ENCODE assay signal across 1 cellular context in the genomic region with DNA sequence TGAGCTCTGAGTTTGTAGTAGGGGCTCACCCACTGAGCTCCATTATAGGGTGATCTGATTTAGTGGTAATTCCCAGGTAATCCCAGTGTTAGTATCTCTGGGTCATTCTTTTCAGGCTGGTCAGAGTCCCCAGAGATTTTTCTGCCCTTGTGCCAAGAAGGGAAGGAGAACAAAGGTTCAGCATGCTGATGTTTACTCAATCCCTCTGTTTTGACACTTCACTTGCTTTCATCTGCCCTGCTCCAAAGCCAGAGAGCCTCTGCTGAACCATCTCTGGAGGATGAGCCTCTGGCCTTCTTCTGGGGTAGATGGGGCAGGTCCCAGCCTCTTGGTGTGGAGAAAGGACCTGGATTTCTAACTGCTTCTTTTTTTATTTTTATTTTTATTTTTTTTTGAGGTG.
TF ChIP-seq lines count a peak whose summit lies in the region.

No MANE protein-coding gene starts in this region.

TF ChIP-seq in HepG2, 621 proteins besides CTCF, POLR2A, EP300 and RAD21 (continued from another document and continues in another):
- TF ChIP-seq ZNF362 (CRISPR knock-in tag; IDR thresholded peaks at IDR 0.05; ENCODE audit: borderline replicate concordance): no peak
- no peak for TF ChIP-seq BCLAF1 (IDR thresholded peaks at IDR 0.05)
- no peak for TF ChIP-seq DR1 (CRISPR knock-in tag; IDR thresholded peaks at IDR 0.05)
- no peak for TF ChIP-seq JDP2 (CRISPR knock-in tag; IDR thresholded peaks at IDR 0.05; ENCODE audit: borderline replicate concordance)
- no peak for TF ChIP-seq HOXA7 (CRISPR knock-in tag; IDR thresholded peaks at IDR 0.05)
- TF ChIP-seq ZFX (CRISPR knock-in tag; IDR thresholded peaks at IDR 0.05; ENCODE audit: low read depth): no peak
- no peak for TF ChIP-seq KAT7 (CRISPR knock-in tag; IDR thresholded peaks at IDR 0.05; ENCODE audit: borderline replicate concordance)
- no peak for TF ChIP-seq TSC22D2 (CRISPR knock-in tag; IDR thresholded peaks at IDR 0.05; ENCODE audit: borderline replicate concordance)
- TF ChIP-seq HNF4A (CRISPR knock-in tag; IDR thresholded peaks at IDR 0.05): peak; percentile 90
- TF ChIP-seq ATM (IDR thresholded peaks at IDR 0.05; ENCODE audit: borderline replicate concordance): no peak
- TF ChIP-seq ZNF276 (CRISPR knock-in tag; IDR thresholded peaks at IDR 0.05; ENCODE audit: low read depth): no peak
- no peak for TF ChIP-seq BATF2 (CRISPR knock-in tag; IDR thresholded peaks at IDR 0.05)
- TF ChIP-seq NCOR1 (IDR thresholded peaks at IDR 0.05; ENCODE audit: borderline replicate concordance, low read length): peak; percentile 41; the same call in 1 of the 2 replicates
- 0 out of 2 replicates have a peak, but pooled peaks have one; percentile 15 for TF ChIP-seq ARID3A (IDR thresholded peaks at IDR 0.05; ENCODE audit: low read depth, low read length)
- TF ChIP-seq, protein P1, sequence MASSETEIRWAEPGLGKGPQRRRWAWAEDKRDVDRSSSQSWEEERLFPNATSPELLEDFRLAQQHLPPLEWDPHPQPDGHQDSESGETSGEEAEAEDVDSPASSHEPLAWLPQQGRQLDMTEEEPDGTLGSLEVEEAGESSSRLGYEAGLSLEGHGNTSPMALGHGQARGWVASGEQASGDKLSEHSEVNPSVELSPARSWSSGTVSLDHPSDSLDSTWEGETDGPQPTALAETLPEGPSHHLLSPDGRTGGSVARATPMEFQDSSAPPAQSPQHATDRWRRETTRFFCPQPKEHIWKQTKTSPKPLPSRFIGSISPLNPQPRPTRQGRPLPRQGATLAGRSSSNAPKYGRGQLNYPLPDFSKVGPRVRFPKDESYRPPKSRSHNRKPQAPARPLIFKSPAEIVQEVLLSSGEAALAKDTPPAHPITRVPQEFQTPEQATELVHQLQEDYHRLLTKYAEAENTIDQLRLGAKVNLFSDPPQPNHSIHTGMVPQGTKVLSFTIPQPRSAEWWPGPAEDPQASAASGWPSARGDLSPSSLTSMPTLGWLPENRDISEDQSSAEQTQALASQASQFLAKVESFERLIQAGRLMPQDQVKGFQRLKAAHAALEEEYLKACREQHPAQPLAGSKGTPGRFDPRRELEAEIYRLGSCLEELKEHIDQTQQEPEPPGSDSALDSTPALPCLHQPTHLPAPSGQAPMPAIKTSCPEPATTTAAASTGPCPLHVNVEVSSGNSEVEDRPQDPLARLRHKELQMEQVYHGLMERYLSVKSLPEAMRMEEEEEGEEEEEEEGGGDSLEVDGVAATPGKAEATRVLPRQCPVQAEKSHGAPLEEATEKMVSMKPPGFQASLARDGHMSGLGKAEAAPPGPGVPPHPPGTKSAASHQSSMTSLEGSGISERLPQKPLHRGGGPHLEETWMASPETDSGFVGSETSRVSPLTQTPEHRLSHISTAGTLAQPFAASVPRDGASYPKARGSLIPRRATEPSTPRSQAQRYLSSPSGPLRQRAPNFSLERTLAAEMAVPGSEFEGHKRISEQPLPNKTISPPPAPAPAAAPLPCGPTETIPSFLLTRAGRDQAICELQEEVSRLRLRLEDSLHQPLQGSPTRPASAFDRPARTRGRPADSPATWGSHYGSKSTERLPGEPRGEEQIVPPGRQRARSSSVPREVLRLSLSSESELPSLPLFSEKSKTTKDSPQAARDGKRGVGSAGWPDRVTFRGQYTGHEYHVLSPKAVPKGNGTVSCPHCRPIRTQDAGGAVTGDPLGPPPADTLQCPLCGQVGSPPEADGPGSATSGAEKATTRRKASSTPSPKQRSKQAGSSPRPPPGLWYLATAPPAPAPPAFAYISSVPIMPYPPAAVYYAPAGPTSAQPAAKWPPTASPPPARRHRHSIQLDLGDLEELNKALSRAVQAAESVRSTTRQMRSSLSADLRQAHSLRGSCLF (CRISPR knock-in tag; IDR thresholded peaks at IDR 0.05; ENCODE audit: borderline replicate concordance): no peak
- TF ChIP-seq ZNF292 (CRISPR knock-in tag; IDR thresholded peaks at IDR 0.05; ENCODE audit: borderline replicate concordance, low read depth): no peak; the same call in 1 of the 2 replicates
- TF ChIP-seq ZBTB7A (CRISPR knock-in tag; IDR thresholded peaks at IDR 0.05): no peak
- TF ChIP-seq ZNF670 (CRISPR knock-in tag; IDR thresholded peaks at IDR 0.05; ENCODE audit: borderline replicate concordance): no peak
- peak; percentile 19; the same call in 1 of the 2 replicates for TF ChIP-seq CEBPB (IDR thresholded peaks at IDR 0.05; ENCODE audit: borderline replicate concordance, low read depth, low read length)
- TF ChIP-seq MLLT10 (CRISPR knock-in tag; IDR thresholded peaks at IDR 0.05): no peak
- no peak for TF ChIP-seq MLXIP (CRISPR knock-in tag; IDR thresholded peaks at IDR 0.05; ENCODE audit: borderline replicate concordance)
- TF ChIP-seq CBFB (CRISPR knock-in tag; IDR thresholded peaks at IDR 0.05): peak; percentile 26; the same call in 1 of the 2 replicates
- TF ChIP-seq ZNF572 (CRISPR knock-in tag; IDR thresholded peaks at IDR 0.05): no peak
- no peak for TF ChIP-seq ZNF24 (IDR thresholded peaks at IDR 0.05)
- TF ChIP-seq PTBP1 (IDR thresholded peaks at IDR 0.05; ENCODE audit: low read depth, low read length, poor library complexity, severe bottlenecking): no peak
- peak; percentile 65; the same call in 1 of the 2 replicates for TF ChIP-seq ETV5 (CRISPR knock-in tag; IDR thresholded peaks at IDR 0.05; ENCODE audit: borderline replicate concordance)
- no peak for TF ChIP-seq STAT5B (CRISPR knock-in tag; IDR thresholded peaks at IDR 0.05)
- TF ChIP-seq ZNF780A (CRISPR knock-in tag; IDR thresholded peaks at IDR 0.05): no peak
- no peak for TF ChIP-seq MIER2 (CRISPR knock-in tag; IDR thresholded peaks at IDR 0.05)
- TF ChIP-seq, protein P2, sequence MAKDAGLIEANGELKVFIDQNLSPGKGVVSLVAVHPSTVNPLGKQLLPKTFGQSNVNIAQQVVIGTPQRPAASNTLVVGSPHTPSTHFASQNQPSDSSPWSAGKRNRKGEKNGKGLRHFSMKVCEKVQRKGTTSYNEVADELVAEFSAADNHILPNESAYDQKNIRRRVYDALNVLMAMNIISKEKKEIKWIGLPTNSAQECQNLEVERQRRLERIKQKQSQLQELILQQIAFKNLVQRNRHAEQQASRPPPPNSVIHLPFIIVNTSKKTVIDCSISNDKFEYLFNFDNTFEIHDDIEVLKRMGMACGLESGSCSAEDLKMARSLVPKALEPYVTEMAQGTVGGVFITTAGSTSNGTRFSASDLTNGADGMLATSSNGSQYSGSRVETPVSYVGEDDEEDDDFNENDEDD (CRISPR knock-in tag; IDR thresholded peaks at IDR 0.05; ENCODE audit: borderline replicate concordance): peak; percentile 68; the same call in 1 of the 2 replicates
- TF ChIP-seq POLR2AphosphoS5 (IDR thresholded peaks at IDR 0.05; ENCODE audit: low read depth, low read length): peak; percentile 41; the same call in 1 of the 2 replicates
- TF ChIP-seq ZNF530 (CRISPR knock-in tag; IDR thresholded peaks at IDR 0.05; ENCODE audit: low read depth): no peak
- TF ChIP-seq GMEB1 (CRISPR knock-in tag; IDR thresholded peaks at IDR 0.05; ENCODE audit: borderline replicate concordance): no peak
- no peak for TF ChIP-seq MXD3 (CRISPR knock-in tag; IDR thresholded peaks at IDR 0.05)
- TF ChIP-seq KDM3A (CRISPR knock-in tag; IDR thresholded peaks at IDR 0.05; ENCODE audit: low read depth): peak; percentile 63; the same call in 1 of the 2 replicates
